Comparison of ENCODE assay signal across 19 cellular contexts in genomic region chr2:102661846-102662245, GRCh38. TPM values are rescaled to one million over a fixed set of nuclear protein-coding genes. Genes with fewer than 3 reads are reported as not detected.
"Had no signal": no experiment of that assay in that cellular context is flagged by ENCODE, and none has a peak within 500 bp of the region (broad histone marks: within the 10 kb centered on the region; RNA-seq: fewer than 3 reads in every experiment).

No MANE protein-coding gene starts in this region.

- ATAC-seq: activated CD8-positive, alpha-beta T cell treated with anti-CD3 and anti-CD28 coated beads, Interleukin-2, amount 10 ng/mL, durations not matched to agents 7 days and 5 days; effector memory CD8-positive, alpha-beta T cell; left cardiac atrium; lower lobe of right lung; stimulated activated naive CD8-positive, alpha-beta T cell treated with anti-CD3 and anti-CD28 coated beads, Interleukin-15, Interleukin-2, amounts not matched to agents 100 U/mL and 50 U/mL, for 24 hours; upper lobe of right lung had no signal

- H3K27ac Mint-ChIP-seq: effector memory CD8-positive, alpha-beta T cell had no signal

- H3K36me3 Mint-ChIP-seq: activated naive CD8-positive, alpha-beta T cell had no signal

- H3K27me3 Mint-ChIP-seq: activated CD4-positive, alpha-beta T cell treated with anti-CD3 and anti-CD28 coated beads, Interleukin-2, amount 10 ng/mL, durations not matched to agents 7 days and 5 days; activated naive CD8-positive, alpha-beta T cell had no signal

- H3K4me3 Mint-ChIP-seq: activated CD4-positive, alpha-beta T cell treated with anti-CD3 and anti-CD28 coated beads, Interleukin-2, amount 10 ng/mL, durations not matched to agents 7 days and 5 days; activated CD8-positive, alpha-beta T cell treated with anti-CD3 and anti-CD28 coated beads, Interleukin-2, amount 10 ng/mL, durations not matched to agents 7 days and 5 days; activated naive CD8-positive, alpha-beta T cell; effector memory CD8-positive, alpha-beta T cell had no signal

- DNase-seq: activated CD4-positive, alpha-beta T cell treated with anti-CD3 and anti-CD28 coated beads, Interleukin-2, amount 10 ng/mL, durations not matched to agents 7 days and 5 days; activated CD4-positive, CD25-positive, alpha-beta regulatory T cell; activated CD8-positive, alpha-beta memory T cell treated with anti-CD3 and anti-CD28 coated beads, Interleukin-2, amount 50 U/mL, for 4 hours; activated CD8-positive, alpha-beta T cell treated with anti-CD3 and anti-CD28 coated beads, Interleukin-2, amount 10 ng/mL, durations not matched to agents 7 days and 5 days; activated gamma-delta T cell; activated T-cell treated with anti-CD3 and anti-CD28 coated beads, Interleukin-2, amount 50 U/mL, for 48 hours; effector memory CD8-positive, alpha-beta T cell; esophagus squamous epithelium; left cardiac atrium; lower lobe of right lung; midbrain; occipital lobe; stimulated activated naive CD8-positive, alpha-beta T cell treated with anti-CD3 and anti-CD28 coated beads, Interleukin-15, Interleukin-2, amounts not matched to agents 100 U/mL and 50 U/mL, for 24 hours; T-helper 1 cell; T-helper 9 cell; upper lobe of right lung had no signal

- H3K9me3 Mint-ChIP-seq: effector memory CD8-positive, alpha-beta T cell had no signal

RNA-seq across cellular contexts. Expression of gene SLC9A2, which starts 42.5 kb away (rescaled TPM):
- total RNA-seq: activated CD4-positive, alpha-beta T cell treated with anti-CD3 and anti-CD28 coated beads, Interleukin-2, amount 10 ng/mL, durations not matched to agents 7 days and 5 days; activated CD8-positive, alpha-beta T cell treated with anti-CD3 and anti-CD28 coated beads, Interleukin-2, amount 10 ng/mL, durations not matched to agents 7 days and 5 days; dermis microvascular lymphatic vessel endothelial cell; posterior vena cava had no signal
